In genomic region chr5:10580531-10581423, GRCh38 we compare ENCODE assay signal across 21 cellular contexts. TPM values are rescaled to one million over a fixed set of nuclear protein-coding genes. Genes with fewer than 3 reads are reported as not detected.
DNase-seq lines count a peak whose midpoint lies in the region; ATAC-seq and TF ChIP-seq lines count a peak whose summit lies in the region.
"Had no signal": no experiment of that assay in that cellular context is flagged by ENCODE, and none has a peak within 500 bp of the region (broad histone marks: within the 10 kb centered on the region; RNA-seq: fewer than 3 reads in every experiment).

No MANE protein-coding gene starts in this region.

- no peak for TF ChIP-seq CTCF in Peyer's patch (IDR thresholded peaks at IDR 0.05)
- TF ChIP-seq CTCF in dorsolateral prefrontal cortex (IDR thresholded peaks at IDR 0.05 in 54 of 56, conservative IDR thresholded peaks at IDR 0.05 in 2 of 56; ENCODE audit: low read depth in 1 of 56, partially characterized antibody in 56 of 56), result no peak

- H3K36me3 Mint-ChIP-seq in activated CD4-positive, alpha-beta T cell treated with anti-CD3 and anti-CD28 coated beads, Interleukin-2, amount 10 ng/mL, durations not matched to agents 24 days and 14 days (ENCODE audit: low read depth), result peaks cover 11% of the 10 kb centered on the region
- peaks cover 68 to 80% of the 10 kb centered on the region in 2 donors for H3K36me3 Mint-ChIP-seq in stimulated activated naive B cell treated with anti-CD40 and anti-IgM and Interleukin-4, amounts not matched to agents 10 μg/mL and 1 μg/mL and 100 μg/mL, for 72 hours
- H3K36me3 Mint-ChIP-seq: naive thymus-derived CD8-positive, alpha-beta T cell had no signal

- no peaks in the 10 kb centered on the region for H3K9me3 Mint-ChIP-seq in activated CD4-positive, alpha-beta T cell treated with anti-CD3 and anti-CD28 coated beads, Interleukin-2, amount 10 ng/mL, durations not matched to agents 24 days and 14 days
- peaks cover 1 to 8% of the 10 kb centered on the region in 2 donors for H3K9me3 Mint-ChIP-seq in stimulated activated naive B cell treated with anti-CD40 and anti-IgM and Interleukin-4, amounts not matched to agents 10 μg/mL and 1 μg/mL and 100 μg/mL, for 72 hours

- intact Hi-C loops in activated CD4-positive, alpha-beta T cell treated with anti-CD3 and anti-CD28 coated beads, Interleukin-2, amount 10 ng/mL, durations not matched to agents 24 days and 14 days (cut with micrococcal nuclease), result no loop called here
- intact Hi-C loops in dorsolateral prefrontal cortex (cut with DNase I), result loop anchor here in 1 of 2 donors (2.0 kb wide), 1 partner anchor 38 kb away; no protein-coding TSS in a partner anchor

- no peak for TF ChIP-seq POLR2A in Peyer's patch (IDR thresholded peaks at IDR 0.05)

- peaks cover 0 to 13% (median 8%) of the 10 kb centered on the region in 4 donors for H3K4me1 ChIP-seq in Peyer's patch

- no peaks in the 10 kb centered on the region for H3K36me3 ChIP-seq in Peyer's patch
- H3K36me3 ChIP-seq: stomach, upper lobe of right lung had no signal

- H3K27me3 ChIP-seq in Peyer's patch, result no peaks in the 10 kb centered on the region
- H3K27me3 ChIP-seq in dorsolateral prefrontal cortex, result no peaks in the 10 kb centered on the region
- H3K27me3 ChIP-seq: stomach, upper lobe of right lung had no signal

- H3K4me1 Mint-ChIP-seq in activated CD4-positive, alpha-beta T cell treated with anti-CD3 and anti-CD28 coated beads, Interleukin-2, amount 10 ng/mL, durations not matched to agents 24 days and 14 days, result peaks cover 59% of the 10 kb centered on the region
- H3K4me1 Mint-ChIP-seq in stimulated activated naive B cell treated with anti-CD40 and anti-IgM and Interleukin-4, amounts not matched to agents 10 μg/mL and 1 μg/mL and 100 μg/mL, for 72 hours, result peaks cover 79 to 97% of the 10 kb centered on the region in 2 donors

- no peak overlapping the region for H3K4me3 ChIP-seq in Peyer's patch
- H3K4me3 ChIP-seq in dorsolateral prefrontal cortex, result no peak overlapping the region
- H3K4me3 ChIP-seq: SK-N-MC, stomach, upper lobe of right lung had no signal

- no peak overlapping the region for H3K4me3 Mint-ChIP-seq in activated CD4-positive, alpha-beta T cell treated with anti-CD3 and anti-CD28 coated beads, Interleukin-2, amount 10 ng/mL, durations not matched to agents 24 days and 14 days
- H3K4me3 Mint-ChIP-seq in stimulated activated naive B cell treated with anti-CD40 and anti-IgM and Interleukin-4, amounts not matched to agents 10 μg/mL and 1 μg/mL and 100 μg/mL, for 72 hours, result peak overlapping the region; percentile 78 to 81

- DNase-seq in activated CD4-positive, alpha-beta T cell treated with anti-CD3 and anti-CD28 coated beads, Interleukin-2, amount 10 ng/mL, durations not matched to agents 24 days and 14 days, result no peak
- no peak for DNase-seq in activated CD4-positive, alpha-beta T cell treated with anti-CD3 and anti-CD28 coated beads for 4 hours
- DNase-seq in Peyer's patch (peak in 2 of 3 donors; percentile 14 to 30), dorsolateral prefrontal cortex (peak in 2 of 10 donors; percentile 3 to 14), NAMALWA (ENCODE audit: low spot score) (no peak), NCI-H748 treated with DMSO at 0.1 percent for 48 hours (lab: John Stamatoyannopoulos, UW) (no peak), AG20443 (ENCODE audit: low spot score) (no peak)
- DNase-seq in stimulated activated naive B cell treated with anti-CD40 and anti-IgM and Interleukin-4, amounts not matched to agents 10 μg/mL and 1 μg/mL and 100 μg/mL, for 72 hours, result no peak
- DNase-seq: 8988T; cortex of kidney; GDM1; GOT3; KG1; left cardiac atrium; naive thymus-derived CD8-positive, alpha-beta T cell; NCI-H1694; stimulated activated CD4-positive, alpha-beta T cell treated with anti-CD3 and anti-CD28 coated beads, Interleukin-1b, Interleukin-23, amount 100 ng/mL, for 48 hours; stomach; upper lobe of right lung had no signal

- H3K9me3 ChIP-seq in Peyer's patch, result no peaks in the 10 kb centered on the region
- H3K9me3 ChIP-seq: stomach, upper lobe of right lung had no signal

- peaks cover 2% of the 10 kb centered on the region for H3K27me3 Mint-ChIP-seq in activated CD4-positive, alpha-beta T cell treated with anti-CD3 and anti-CD28 coated beads, Interleukin-2, amount 10 ng/mL, durations not matched to agents 24 days and 14 days
- H3K27me3 Mint-ChIP-seq in stimulated activated naive B cell treated with anti-CD40 and anti-IgM and Interleukin-4, amounts not matched to agents 10 μg/mL and 1 μg/mL and 100 μg/mL, for 72 hours, result no peaks in the 10 kb centered on the region

- no peak for ATAC-seq in stimulated activated naive B cell treated with anti-CD40 and anti-IgM and Interleukin-4, amounts not matched to agents 10 μg/mL and 1 μg/mL and 100 μg/mL, for 72 hours (replicated peaks)
- ATAC-seq: left cardiac atrium; naive thymus-derived CD8-positive, alpha-beta T cell; upper lobe of right lung had no signal

- peak overlapping the region in 1 of 4 donors; percentile 46 for H3K27ac ChIP-seq in Peyer's patch
- peak overlapping the region in 46 of 59 donors; percentile 1 to 81 (median 43) for H3K27ac ChIP-seq in dorsolateral prefrontal cortex
- H3K27ac ChIP-seq: C4-2B, SK-N-MC, upper lobe of right lung had no signal

- H3K27ac Mint-ChIP-seq in activated CD4-positive, alpha-beta T cell treated with anti-CD3 and anti-CD28 coated beads, Interleukin-2, amount 10 ng/mL, durations not matched to agents 24 days and 14 days, result peak overlapping the region; percentile 48
- H3K27ac Mint-ChIP-seq in stimulated activated naive B cell treated with anti-CD40 and anti-IgM and Interleukin-4, amounts not matched to agents 10 μg/mL and 1 μg/mL and 100 μg/mL, for 72 hours, result peak overlapping the region; percentile 95

RNA-seq across cellular contexts. Expression of gene ANKRD33B, which starts 16.9 kb away (rescaled TPM):
- 21.0 and 21.7 TPM in 2 replicates for total RNA-seq in activated CD4-positive, alpha-beta T cell treated with anti-CD3 and anti-CD28 coated beads, Interleukin-2, amount 10 ng/mL, durations not matched to agents 24 days and 14 days
- 1 to 10 TPM in 3 of 4 donors, under 1 TPM in 1; 0.70 to 6.6 (median 3.6) TPM for total RNA-seq in Peyer's patch
- 10 to 100 TPM; 10.4 to 61.6 (median 31.4) TPM for total RNA-seq in dorsolateral prefrontal cortex

Comparison
In these comparisons a context has a peak if more than half of its experiments do, and no peak if none do; other contexts are left out.
1. DNase-seq: peak in Peyer's patch (2 of 3); none in activated CD4-positive, alpha-beta T cell treated with anti-CD3 and anti-CD28 coated beads, Interleukin-2, amount 10 ng/mL, durations not matched to agents 24 days and 14 days (single experiment), activated CD4-positive, alpha-beta T cell treated with anti-CD3 and anti-CD28 coated beads for 4 hours (0 of 2), stimulated activated naive B cell treated with anti-CD40 and anti-IgM and Interleukin-4, amounts not matched to agents 10 μg/mL and 1 μg/mL and 100 μg/mL, for 72 hours (single experiment), NAMALWA (single experiment), NCI-H748 treated with DMSO at 0.1 percent for 48 hours (single experiment) and AG20443 (single experiment).